ENCODE assay signal across 8 cellular contexts in genomic region chr9:101399641-101399965, GRCh38. TPM values are rescaled to one million over a fixed set of nuclear protein-coding genes. Genes with fewer than 3 reads are reported as not detected.
DNase-seq lines count a peak whose midpoint lies in the region; ATAC-seq, FAIRE-seq and TF ChIP-seq lines count a peak whose summit lies in the region.

No MANE protein-coding gene starts in this region.

- H3K36me3 Mint-ChIP-seq in astrocyte (ENCODE audit: low read depth, unreplicated experiment): peaks cover 39% of the 10 kb centered on the region

- no peak for ATAC-seq in lung (ENCODE audit: insufficient read depth, low FRiP score)
- no peak for ATAC-seq in HG02938 (IDR thresholded peaks at IDR 0.05; ENCODE audit: unreplicated experiment)

- H4K20me1 ChIP-seq in astrocyte (ENCODE audit: insufficient read depth, low read length): peaks cover 18% of the 10 kb centered on the region

- TF ChIP-seq CTCF in right atrium auricular region (IDR thresholded peaks at IDR 0.05): no peak
- TF ChIP-seq CTCF in astrocyte (IDR thresholded peaks at IDR 0.05; ENCODE audit: insufficient read depth, low read depth, low read length): no peak
- no peak for TF ChIP-seq CTCF in lung (IDR thresholded peaks at IDR 0.05; ENCODE audit: control extremely low read depth, extremely low read depth)
- no peak for TF ChIP-seq CTCF in vagina (IDR thresholded peaks at IDR 0.05)

- intact Hi-C loops in cardiac septum (cut with DNase I) (loop anchor here (5.0 kb wide), 1 partner anchor 133 kb away; the partner anchor contains the start of gene RNF20), vagina (cut with DNase I) (loop anchor here (10.0 kb wide), 1 partner anchor 135 kb away; the partner anchor contains the start of gene RNF20)

- FAIRE-seq in astrocyte (lab: Jason Lieb, UNC) (no peak), RCC 7860 (lab: Jason Lieb, UNC) (no peak)

- H3K4me2 ChIP-seq in astrocyte (ENCODE audit: low read length): peak overlapping the region; percentile 95

- peaks cover 3% of the 10 kb centered on the region for H3K9me3 Mint-ChIP-seq in astrocyte (ENCODE audit: unreplicated experiment)

- H3K9ac ChIP-seq in astrocyte (ENCODE audit: low read length): peak overlapping the region; percentile 100

- H3K27me3 ChIP-seq in right atrium auricular region: no peaks in the 10 kb centered on the region
- H3K27me3 ChIP-seq in astrocyte (ENCODE audit: insufficient read depth, low read length): no peaks in the 10 kb centered on the region
- no peaks in the 10 kb centered on the region for H3K27me3 ChIP-seq in lung (ENCODE audit: control insufficient read depth, insufficient read depth)
- no peaks in the 10 kb centered on the region for H3K27me3 ChIP-seq in vagina

- H3K9me3 ChIP-seq in right atrium auricular region: peaks cover 3 to 22% of the 10 kb centered on the region in 2 donors
- H3K9me3 ChIP-seq in astrocyte (ENCODE audit: insufficient read depth, low read depth, low read length): peaks cover 3% of the 10 kb centered on the region
- peaks cover 2 to 5% of the 10 kb centered on the region in 2 donors for H3K9me3 ChIP-seq in lung (ENCODE audit: control insufficient read depth in 2 of 2, insufficient read depth in 1 of 2, low read length in 1 of 2)
- H3K9me3 ChIP-seq in vagina: peaks cover 10% of the 10 kb centered on the region

- H3K4me1 ChIP-seq in right atrium auricular region (peaks cover 0 to 40% of the 10 kb centered on the region in 2 donors), astrocyte (ENCODE audit: insufficient read depth, low read length) (peaks cover 20% of the 10 kb centered on the region), lung (ENCODE audit: control insufficient read depth in 2 of 2, insufficient read depth in 2 of 2, low read length in 2 of 2) (peaks cover 2 to 17% of the 10 kb centered on the region in 2 donors), vagina (peaks cover 45% of the 10 kb centered on the region)

- DNase-seq in right atrium auricular region (ENCODE audit: low spot score) (no peak), cardiac septum (ENCODE audit: low spot score) (no peak), astrocyte (ENCODE audit: low read depth) (no peak), lung (ENCODE audit: low spot score) (no peak), vagina (ENCODE audit: extremely low spot score in 2 of 2) (no peak), RCC 7860 (ENCODE audit: low spot score) (no peak), UCSD-AML1 (lab: John Stamatoyannopoulos, UW; ENCODE audit: unreplicated experiment) (no peak)

- no peak overlapping the region for H2AFZ ChIP-seq in astrocyte (ENCODE audit: low read depth, low read length)

- H3K4me3 ChIP-seq in right atrium auricular region: peak overlapping the region; percentile 75 to 84
- peak overlapping the region; percentile 99 for H3K4me3 ChIP-seq in astrocyte (ENCODE audit: insufficient read depth, low read depth, low read length)
- H3K4me3 ChIP-seq in lung: peak overlapping the region; percentile 87
- peak overlapping the region; percentile 78 to 88 for H3K4me3 ChIP-seq in vagina

- H3K27me3 Mint-ChIP-seq in astrocyte (ENCODE audit: low read depth, unreplicated experiment): no peaks in the 10 kb centered on the region

- H3K4me3 Mint-ChIP-seq in astrocyte (ENCODE audit: unreplicated experiment): peak overlapping the region; percentile 98

- H3K36me3 ChIP-seq in right atrium auricular region: peaks cover 45% of the 10 kb centered on the region
- H3K36me3 ChIP-seq in astrocyte (ENCODE audit: insufficient read depth, low read length): peaks cover 26% of the 10 kb centered on the region
- peaks cover 8 to 26% of the 10 kb centered on the region in 2 donors for H3K36me3 ChIP-seq in lung (ENCODE audit: control insufficient read depth in 2 of 2, insufficient read depth in 2 of 2, low read length in 2 of 2)
- peaks cover 4 to 47% of the 10 kb centered on the region in 2 donors for H3K36me3 ChIP-seq in vagina

- no peak for TF ChIP-seq POLR2A in vagina (IDR thresholded peaks at IDR 0.05)

- no peak overlapping the region for H3K27ac Mint-ChIP-seq in astrocyte (ENCODE audit: unreplicated experiment)

- H3K27ac ChIP-seq in right atrium auricular region (peak overlapping the region; percentile 87 to 92), astrocyte (ENCODE audit: low read depth, low read length) (no peak overlapping the region), lung (ENCODE audit: low read depth in 1 of 2, low read length in 1 of 2) (peak overlapping the region in 1 of 2 donors; percentile 82), vagina (peak overlapping the region; percentile 87)

- peaks cover 70% of the 10 kb centered on the region for H3K79me2 ChIP-seq in astrocyte (ENCODE audit: insufficient read depth, low read length)

- WGBS in lung, 2 donors: 6 to 8% methylated on average over 2 of the region's 2 CpGs

- H3K4me1 Mint-ChIP-seq in astrocyte (ENCODE audit: low read depth, unreplicated experiment): peaks cover 23% of the 10 kb centered on the region

RNA-seq across cellular contexts. Expression of gene ZNF189, which starts 1.0 kb away (rescaled TPM):
- 10 to 100 TPM; 20.2 to 22.1 TPM for total RNA-seq in right atrium auricular region
- total RNA-seq in cardiac septum: 18.8 TPM
- total RNA-seq in astrocyte: 16.4 and 16.8 TPM in 2 replicates
- 10 to 100 TPM; 16.8 to 34.1 TPM for total RNA-seq in lung
- polyA plus RNA-seq in lung: 1 to 10 TPM; 5.9 to 6.7 TPM
- total RNA-seq in vagina: 12.5 TPM

RNA-seq across cellular contexts. Expression of gene MRPL50, which starts 1.2 kb away (rescaled TPM):
- total RNA-seq in right atrium auricular region (10 to 100 TPM; 12.5 to 14.8 TPM), cardiac septum (14.1 TPM), astrocyte (10.7 and 11.9 TPM in 2 replicates), lung (10 to 100 TPM in 1 of 2 donors, 1 to 10 TPM in 1; 9.3 to 23.0 TPM), vagina (8.8 TPM)
- 1 to 10 TPM; 7.9 to 8.3 TPM for polyA plus RNA-seq in lung

RNA-seq across cellular contexts. Expression of gene BAAT, which starts 14.8 kb away (rescaled TPM):
- total RNA-seq in right atrium auricular region (under 1 TPM in 1 of 2 donors, not detected in 1; 0.20 TPM), cardiac septum (0.22 TPM), astrocyte (8.9 and 9.5 TPM in 2 replicates), lung (under 1 TPM; 0.17 to 0.37 TPM), vagina (not detected)
- under 1 TPM; 0.03 to 0.26 TPM for polyA plus RNA-seq in lung

RNA-seq across cellular contexts. Expression of gene ALDOB, which starts 36.0 kb away (rescaled TPM):
- total RNA-seq in right atrium auricular region (under 1 TPM; 0.24 to 0.85 TPM), cardiac septum (0.13 TPM), astrocyte (not detected in 2 replicates), lung (1 to 10 TPM in 1 of 2 donors, not detected in 1; 1.1 TPM), vagina (not detected)
- polyA plus RNA-seq in lung: under 1 TPM; 0.06 to 0.09 TPM
